Comparison of ENCODE assay signal across 1 cellular context in genomic region chr7:20834656-20835055, GRCh38.
TF ChIP-seq lines count a peak whose summit lies in the region.

No MANE protein-coding gene starts in this region.

TF ChIP-seq in HCT116, 20 proteins besides CTCF, POLR2A, EP300 and RAD21 (continued from another document):
- TF ChIP-seq REST (IDR thresholded peaks at IDR 0.05; ENCODE audit: low read depth), result no peak
- TF ChIP-seq, protein P1, sequence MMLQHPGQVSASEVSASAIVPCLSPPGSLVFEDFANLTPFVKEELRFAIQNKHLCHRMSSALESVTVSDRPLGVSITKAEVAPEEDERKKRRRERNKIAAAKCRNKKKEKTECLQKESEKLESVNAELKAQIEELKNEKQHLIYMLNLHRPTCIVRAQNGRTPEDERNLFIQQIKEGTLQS (IDR thresholded peaks at IDR 0.05), result no peak
